8 cellular contexts compared by ENCODE assay signal in the genomic region with DNA sequence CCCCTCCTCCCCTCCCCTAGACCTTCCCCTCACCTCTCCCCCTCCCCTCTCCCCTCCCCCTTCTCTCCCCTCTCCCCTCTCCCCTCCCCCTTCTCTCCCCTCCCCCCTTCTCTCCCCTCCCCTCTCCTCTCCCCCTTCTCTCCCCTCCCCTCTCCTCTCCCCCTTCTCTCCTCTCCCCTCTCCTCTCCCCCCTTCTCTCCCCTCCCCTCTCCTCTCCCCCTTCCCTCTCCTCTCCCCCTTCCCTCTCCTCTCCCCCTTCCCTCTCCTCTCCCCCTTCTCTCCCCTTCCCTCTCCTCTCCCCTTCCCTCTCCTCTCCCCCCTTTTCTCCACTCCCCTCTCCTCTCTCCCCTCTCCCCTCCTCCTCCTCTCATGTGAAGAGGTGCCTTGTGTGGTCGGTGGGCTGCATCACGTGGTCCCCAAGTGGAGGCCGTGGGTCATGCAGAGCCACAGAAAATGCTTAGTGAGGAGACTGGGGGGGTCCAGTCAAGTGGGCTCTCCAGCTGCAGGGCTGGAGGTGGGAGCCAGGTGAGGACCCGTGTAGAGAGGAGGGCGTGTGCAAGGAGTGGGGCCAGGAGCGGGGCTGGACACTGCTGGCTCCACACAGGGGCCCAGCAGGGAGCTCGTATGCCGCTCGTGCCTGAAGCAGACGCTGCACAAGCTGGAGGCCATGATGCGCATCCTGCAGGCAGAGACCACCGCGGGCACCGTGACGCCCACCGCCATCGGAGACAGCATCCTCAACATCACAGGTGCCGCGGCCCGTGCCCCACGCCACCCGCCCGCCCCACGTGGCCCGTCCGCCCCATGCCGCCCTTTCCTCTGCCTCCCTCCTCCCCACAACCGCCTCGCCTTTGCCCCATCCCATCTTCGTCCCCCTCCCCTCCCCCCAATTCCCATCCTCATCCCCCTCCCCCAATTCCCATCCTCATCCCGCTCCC. TPM values are rescaled to one million over a fixed set of nuclear protein-coding genes. Genes with fewer than 3 reads are reported as not detected.
DNase-seq lines count a peak whose midpoint lies in the region; ATAC-seq and TF ChIP-seq lines count a peak whose summit lies in the region.
"Not testable (repeated sequence)": the region's sequence is repeated elsewhere in the genome, so short reads cannot be mapped to it uniquely, and the experiment has no call there.

No MANE protein-coding gene starts in this region.

- not testable (repeated sequence) for H3K4me1 ChIP-seq in CD8-positive, alpha-beta memory T cell (ENCODE audit: insufficient read depth, low read length); fibroblast of lung (ENCODE audit: control insufficient read depth, extremely low read depth, insufficient read depth, low read length); ovary (ENCODE audit: insufficient read depth); upper lobe of left lung

- ATAC-seq in left colon (peak; percentile 34), upper lobe of left lung (ENCODE audit: low FRiP score in 2 of 2) (peak; percentile 82 to 93)

- not testable (repeated sequence) for H3K4me1 Mint-ChIP-seq in CD8-positive, alpha-beta memory T cell; T-helper 1 cell treated with Interleukin-12 subunit alpha and Interleukin-12 subunit beta and Interleukin-4 antibody, amounts not matched to agents 30 μg/mL and 1 μg/mL, for 36 hours (ENCODE audit: low read depth)

- not testable (repeated sequence) for H3K9me3 Mint-ChIP-seq in CD8-positive, alpha-beta memory T cell; T-helper 1 cell treated with Interleukin-12 subunit alpha and Interleukin-12 subunit beta and Interleukin-4 antibody, amounts not matched to agents 30 μg/mL and 1 μg/mL, for 36 hours

- H3K9me3 ChIP-seq in CD8-positive, alpha-beta memory T cell (ENCODE audit: low read length); fibroblast of lung (ENCODE audit: control insufficient read depth, insufficient read depth, low read depth, low read length); ovary; upper lobe of left lung: not testable (repeated sequence)

- H3K27me3 Mint-ChIP-seq in CD8-positive, alpha-beta memory T cell; T-helper 1 cell treated with Interleukin-12 subunit alpha and Interleukin-12 subunit beta and Interleukin-4 antibody, amounts not matched to agents 30 μg/mL and 1 μg/mL, for 36 hours (ENCODE audit: low read depth): not testable (repeated sequence)

- TF ChIP-seq POLR2A in ovary (IDR thresholded peaks at IDR 0.05); upper lobe of left lung (IDR thresholded peaks at IDR 0.05): not testable (repeated sequence)

- H4K20me1 ChIP-seq in fibroblast of lung (ENCODE audit: control insufficient read depth, extremely low read depth, insufficient read depth, low read length): not testable (repeated sequence)

- TF ChIP-seq CTCF in astrocyte of the spinal cord (IDR thresholded peaks at IDR 0.05; ENCODE audit: low read depth, low read length); fibroblast of lung (conservative IDR thresholded peaks at IDR 0.05 in 1 of 2, IDR thresholded peaks at IDR 0.05 in 1 of 2; ENCODE audit: low read depth in 1 of 2, low read length in 2 of 2); ovary (IDR thresholded peaks at IDR 0.05); upper lobe of left lung (IDR thresholded peaks at IDR 0.05): not testable (repeated sequence)

- POLR2A ChIA-PET in CD8-positive, alpha-beta memory T cell (lab: Charles Lee): not testable (repeated sequence)

- not testable (repeated sequence) for H3K36me3 Mint-ChIP-seq in CD8-positive, alpha-beta memory T cell; T-helper 1 cell treated with Interleukin-12 subunit alpha and Interleukin-12 subunit beta and Interleukin-4 antibody, amounts not matched to agents 30 μg/mL and 1 μg/mL, for 36 hours (ENCODE audit: low read depth)

- in situ Hi-C loops in astrocyte of the spinal cord (cut with HindIII; ENCODE audit: low sequenced_read_pairs): not testable (repeated sequence)

- not testable (repeated sequence) for H3K36me3 ChIP-seq in CD8-positive, alpha-beta memory T cell (ENCODE audit: insufficient read depth, low read length); fibroblast of lung (ENCODE audit: control insufficient read depth, insufficient read depth, low read length); ovary; upper lobe of left lung

- not testable (repeated sequence) for H3K4me2 ChIP-seq in fibroblast of lung (ENCODE audit: extremely low read depth, insufficient read depth, low read length)

- H3K79me2 ChIP-seq in fibroblast of lung (ENCODE audit: control insufficient read depth, insufficient read depth, low read length): not testable (repeated sequence)

- TF ChIP-seq EP300 in ovary (IDR thresholded peaks at IDR 0.05); upper lobe of left lung (IDR thresholded peaks at IDR 0.05): not testable (repeated sequence)

- WGBS in ovary, 3 donors: 58 to 71% (median 71%) methylated on average over 6 to 8 of the region's 31 CpGs
- 74% methylated on average over 6 to 7 of the region's 31 CpGs for WGBS in upper lobe of left lung, 2 donors

- H3K4me3 ChIP-seq in CD8-positive, alpha-beta memory T cell (ENCODE audit: low read length); astrocyte of the spinal cord (ENCODE audit: low read depth, low read length); fibroblast of lung (replicated peaks in 1 of 4; ENCODE audit: control extremely low read depth in 1 of 4, insufficient read depth in 1 of 4, low read depth in 3 of 4, low read length in 4 of 4); ovary; upper lobe of left lung: not testable (repeated sequence)

- H2AFZ ChIP-seq in fibroblast of lung (ENCODE audit: low read length): not testable (repeated sequence)

- not testable (repeated sequence) for H3K27me3 ChIP-seq in CD8-positive, alpha-beta memory T cell (ENCODE audit: insufficient read depth, low read length, poor library complexity, severe bottlenecking); fibroblast of lung (ENCODE audit: control insufficient read depth, insufficient read depth, low read length); ovary; upper lobe of left lung

- DNase-seq in CD8-positive, alpha-beta memory T cell: peak in 1 of 5 donors; percentile 46
- peak; percentile 0 for DNase-seq in HT1080 (ENCODE audit: low read depth)
- DNase-seq in astrocyte of the spinal cord (ENCODE audit: low read depth, low spot score): peak; percentile 0
- DNase-seq in fibroblast of lung (ENCODE audit: low read depth in 2 of 2): peak; percentile 2 to 12
- DNase-seq in left colon: peak in 1 of 2 donors; percentile 30
- peak in 4 of 5 donors; percentile 24 to 44 (median 29) for DNase-seq in ovary
- peak in 1 of 2 donors; percentile 54 for DNase-seq in upper lobe of left lung

- H3K27ac ChIP-seq in CD8-positive, alpha-beta memory T cell (ENCODE audit: low read depth, low read length); fibroblast of lung (ENCODE audit: insufficient read depth, low read length); ovary; upper lobe of left lung: not testable (repeated sequence)

- CTCF ChIA-PET in CD8-positive, alpha-beta memory T cell (lab: Charles Lee): not testable (repeated sequence)

- H3K9ac ChIP-seq in fibroblast of lung (ENCODE audit: insufficient read depth, low read length): not testable (repeated sequence)

- intact Hi-C loops in left colon (cut with DNase I, micrococcal nuclease); ovary (cut with DNase I): not testable (repeated sequence)

- H3K27ac Mint-ChIP-seq in CD8-positive, alpha-beta memory T cell: peak overlapping the region in 5 of 8 donors; percentile 46 to 85 (median 82)
- peak overlapping the region; percentile 63 for H3K27ac Mint-ChIP-seq in T-helper 1 cell treated with Interleukin-12 subunit alpha and Interleukin-12 subunit beta and Interleukin-4 antibody, amounts not matched to agents 30 μg/mL and 1 μg/mL, for 36 hours

- not testable (repeated sequence) for H3K4me3 Mint-ChIP-seq in CD8-positive, alpha-beta memory T cell; T-helper 1 cell treated with Interleukin-12 subunit alpha and Interleukin-12 subunit beta and Interleukin-4 antibody, amounts not matched to agents 30 μg/mL and 1 μg/mL, for 36 hours

RNA-seq across cellular contexts. Expression of a gene that starts 9.2 kb away (rescaled TPM):
- total RNA-seq in CD8-positive, alpha-beta memory T cell: 10 to 100 TPM; 69.2 to 71.0 TPM
- polyA plus RNA-seq in CD8-positive, alpha-beta memory T cell: 4.1 TPM
- 16.3 and 17.8 TPM in 2 replicates for total RNA-seq in HT1080 (2014; rRNA removed; shearing (Covaris generic))
- 22.2 and 25.2 TPM in 2 replicates for polyA plus RNA-seq in HT1080 (2015; cell fraction: cytosol; rRNA removed)
- 127 and 134 TPM in 2 replicates for polyA plus RNA-seq in HT1080 (2015; cell fraction: nucleus; rRNA removed)
- total RNA-seq in fibroblast of lung (80.4 and 140 TPM in 2 replicates), left colon (10 to 100 TPM; 54.7 to 73.6 TPM), ovary (100 to 1,000 TPM in 5 of 7 donors, 10 to 100 TPM in 2; 38.6 to 165 (median 142) TPM), upper lobe of left lung (100 to 1,000 TPM in 2 of 6 donors, 10 to 100 TPM in 4; 49.3 to 189 (median 79.1) TPM)
- polyA plus RNA-seq in fibroblast of lung (53.9 and 67.2 TPM in 2 replicates), ovary (100 to 1,000 TPM; 104 to 120 TPM)
- 38.2 and 47.2 TPM in 2 replicates for polyA plus RNA-seq in fibroblast of lung (2012)
- polyA minus RNA-seq in fibroblast of lung (ENCODE audit: low replicate concordance): 18.3 and 20.7 TPM in 2 replicates

RNA-seq across cellular contexts. Expression of a gene that starts 46.8 kb away (rescaled TPM):
- 10 to 100 TPM; 55.5 to 58.5 TPM for total RNA-seq in CD8-positive, alpha-beta memory T cell
- polyA plus RNA-seq in CD8-positive, alpha-beta memory T cell: 39.5 TPM
- 32.4 and 42.1 TPM in 2 replicates for total RNA-seq in HT1080 (2014; rRNA removed; shearing (Covaris generic))
- polyA plus RNA-seq in HT1080 (2015; cell fraction: cytosol; rRNA removed): 28.0 and 28.6 TPM in 2 replicates
- polyA plus RNA-seq in HT1080 (2015; cell fraction: nucleus; rRNA removed): 46.4 and 49.2 TPM in 2 replicates
- total RNA-seq in fibroblast of lung: 64.7 and 68.4 TPM in 2 replicates
- 54.9 and 92.9 TPM in 2 replicates for polyA plus RNA-seq in fibroblast of lung
- polyA plus RNA-seq in fibroblast of lung (2012): 44.6 and 70.0 TPM in 2 replicates
- polyA minus RNA-seq in fibroblast of lung (ENCODE audit: low replicate concordance): 66.5 and 81.9 TPM in 2 replicates
- 100 to 1,000 TPM; 203 to 244 TPM for total RNA-seq in left colon
- total RNA-seq in ovary: 10 to 100 TPM; 37.5 to 69.3 (median 62.3) TPM
- polyA plus RNA-seq in ovary: 10 to 100 TPM; 36.9 to 58.6 TPM
- 100 to 1,000 TPM in 2 of 6 donors, 10 to 100 TPM in 4; 67.1 to 148 (median 85.2) TPM for total RNA-seq in upper lobe of left lung
